ENCODE assay signal across 2 cellular contexts in the genomic region with DNA sequence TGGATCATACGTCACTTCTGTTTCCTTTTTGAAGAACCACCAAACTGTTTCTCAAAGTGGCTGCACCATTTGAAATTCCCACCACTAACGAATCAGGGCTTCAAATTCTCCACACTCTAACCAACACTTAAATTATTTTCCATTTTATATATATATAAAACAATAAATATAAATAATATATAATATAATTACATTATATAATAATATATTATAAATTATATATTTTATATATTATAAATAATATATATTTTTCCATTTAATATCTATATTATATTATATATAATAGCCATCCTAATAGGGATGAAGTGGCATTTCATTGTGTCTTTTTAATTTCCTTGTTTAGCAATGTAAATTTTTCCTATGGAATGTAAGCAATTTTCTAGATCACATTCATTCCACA.
"Had no signal": no experiment of that assay in that cellular context is flagged by ENCODE, and none has a peak within 500 bp of the region (broad histone marks: within the 10 kb centered on the region; RNA-seq: fewer than 3 reads in every experiment).

No MANE protein-coding gene starts in this region.

- H3K9me3 ChIP-seq: Peyer's patch had no signal

- H3K36me3 ChIP-seq: Peyer's patch had no signal

- FAIRE-seq: bronchial epithelial cell had no signal

- H3K4me1 ChIP-seq: Peyer's patch had no signal

- H3K27ac ChIP-seq: Peyer's patch had no signal

- H3K4me3 ChIP-seq: Peyer's patch had no signal

- H3K27me3 ChIP-seq: Peyer's patch had no signal
